Comparison of ENCODE assay signal across 13 cellular contexts in the genomic region with DNA sequence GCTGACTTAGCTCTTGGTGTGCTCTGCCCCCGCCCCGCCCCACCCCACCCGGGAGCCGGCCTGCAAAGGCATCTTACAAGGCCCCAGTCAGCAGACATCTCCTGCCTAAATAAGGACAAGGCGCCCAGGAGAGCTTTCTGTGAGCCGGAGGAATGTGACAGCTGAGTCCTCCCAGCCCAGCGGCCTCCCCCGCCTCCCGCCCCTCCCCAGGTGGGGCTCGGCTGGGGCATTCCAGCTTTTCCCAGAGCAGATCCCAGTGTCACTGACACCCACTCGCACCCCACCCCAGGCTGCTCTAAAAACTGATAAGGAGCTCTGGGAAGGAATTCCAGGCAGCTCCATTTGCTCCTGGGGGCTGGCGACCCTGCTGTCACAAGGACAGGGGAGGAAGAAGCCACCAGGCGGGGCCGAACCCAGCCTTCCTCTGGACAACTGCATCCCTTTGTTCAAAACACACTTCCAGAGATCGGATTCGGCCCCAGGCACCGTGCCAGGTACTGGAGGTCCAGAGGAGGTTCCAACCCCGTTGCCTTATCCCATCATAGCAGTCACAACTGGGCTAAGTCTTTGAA. TPM values are rescaled to one million over a fixed set of nuclear protein-coding genes. Genes with fewer than 3 reads are reported as not detected.
DNase-seq lines count a peak whose midpoint lies in the region; ATAC-seq lines count a peak whose summit lies in the region.
"Had no signal": no experiment of that assay in that cellular context is flagged by ENCODE, and none has a peak within 500 bp of the region (broad histone marks: within the 10 kb centered on the region; RNA-seq: fewer than 3 reads in every experiment).

No MANE protein-coding gene starts in this region.

- peak overlapping the region; percentile 95 for H2BK12ac ChIP-seq in trophoblast cell (ENCODE audit: low read length)

- peak overlapping the region; percentile 99 for H2BK5ac ChIP-seq in trophoblast cell (ENCODE audit: low read depth, low read length, poor library complexity)

- peak overlapping the region; percentile 46 for H3K4me2 ChIP-seq in trophoblast cell (ENCODE audit: low read length)
- H3K4me2 ChIP-seq: BLaER1 treated with 17β-estradiol and CSF1 and Interleukin-3, amounts not matched to agents 10 nM and 100 nM had no signal

- H3K4ac ChIP-seq in trophoblast cell (ENCODE audit: low read depth, low read length), result peak overlapping the region; percentile 18

- H3K9ac ChIP-seq in trophoblast cell (ENCODE audit: low read length), result peak overlapping the region; percentile 59
- H3K9ac ChIP-seq: BLaER1 treated with 17β-estradiol and CSF1 and Interleukin-3, amounts not matched to agents 10 nM and 100 nM had no signal

- H3K4me1 ChIP-seq in right cardiac atrium (ENCODE audit: control insufficient read depth, insufficient read depth, low read length) (peaks cover 7% of the 10 kb centered on the region), trophoblast cell (ENCODE audit: control insufficient read depth in 1 of 2, insufficient read depth in 2 of 2, low read length in 2 of 2) (peaks cover 26 to 31% of the 10 kb centered on the region in 2 experiments)

- peak overlapping the region; percentile 91 for H3K18ac ChIP-seq in trophoblast cell (ENCODE audit: low read length)

- H3K27ac ChIP-seq in right cardiac atrium (ENCODE audit: low read length) (peak overlapping the region; percentile 93), trophoblast cell (ENCODE audit: low read depth, low read length) (peak overlapping the region; percentile 99)
- H3K27ac ChIP-seq: BLaER1 treated with 17β-estradiol and CSF1 and Interleukin-3, amounts not matched to agents 10 nM and 100 nM; brain microvascular endothelial cell; skin epidermis had no signal

- H3K27me3 Mint-ChIP-seq in activated T-cell treated with anti-CD3 and anti-CD28 coated beads, Interleukin-2, amount 50 U/mL, for 4 hours (ENCODE audit: low read depth), result peaks cover 14% of the 10 kb centered on the region

- H3K4me3 ChIP-seq in right cardiac atrium (ENCODE audit: low read length) (no peak overlapping the region), trophoblast cell (ENCODE audit: low read depth, low read length) (no peak overlapping the region)
- H3K4me3 ChIP-seq: BLaER1 treated with 17β-estradiol and CSF1 and Interleukin-3, amounts not matched to agents 10 nM and 100 nM; skin epidermis had no signal

- H4K91ac ChIP-seq in trophoblast cell (ENCODE audit: low read depth, low read length), result peak overlapping the region; percentile 81

- H2AK5ac ChIP-seq in trophoblast cell (ENCODE audit: low read length), result peak overlapping the region; percentile 35

- no peak overlapping the region for H4K12ac ChIP-seq in trophoblast cell (ENCODE audit: low read depth, low read length)

- H3K9me3 ChIP-seq in right cardiac atrium (ENCODE audit: control insufficient read depth, low read length), result no peaks in the 10 kb centered on the region
- no peaks in the 10 kb centered on the region for H3K9me3 ChIP-seq in trophoblast cell (ENCODE audit: insufficient read depth, low read depth, low read length)
- H3K9me3 ChIP-seq: BLaER1 treated with 17β-estradiol and CSF1 and Interleukin-3, amounts not matched to agents 10 nM and 100 nM had no signal

- peak overlapping the region; percentile 95 for H3K14ac ChIP-seq in trophoblast cell (ENCODE audit: low read length)

- peak overlapping the region; percentile 18 for H4K8ac ChIP-seq in trophoblast cell (ENCODE audit: low read depth, low read length)

- WGBS in right cardiac atrium, result 14% methylated on average over 18 of the region's 18 CpGs
- WGBS in trophoblast cell (ENCODE audit: extremely low coverage, insufficient coverage, insufficient read length), result no CpG with 5 or more reads among the region's 18 CpGs

- H3K4me3 Mint-ChIP-seq in activated T-cell treated with anti-CD3 and anti-CD28 coated beads, Interleukin-2, amount 50 U/mL, for 4 hours, result no peak overlapping the region
- H3K4me3 Mint-ChIP-seq: stimulated activated naive CD8-positive, alpha-beta T cell treated with anti-CD3 and anti-CD28 coated beads, Interleukin-15, amount 100 ng/mL, for 72 hours had no signal

- H3K9me3 Mint-ChIP-seq in activated T-cell treated with anti-CD3 and anti-CD28 coated beads, Interleukin-2, amount 50 U/mL, for 4 hours, result no peaks in the 10 kb centered on the region
- H3K9me3 Mint-ChIP-seq: stimulated activated naive CD8-positive, alpha-beta T cell treated with anti-CD3 and anti-CD28 coated beads, Interleukin-15, amount 100 ng/mL, for 72 hours had no signal

- H2AFZ ChIP-seq in trophoblast cell (ENCODE audit: insufficient read depth, low read length, poor library complexity), result peak overlapping the region; percentile 6

- ATAC-seq in right cardiac atrium (peak; percentile 79 to 82), HG02623 (IDR thresholded peaks at IDR 0.05; ENCODE audit: unreplicated experiment) (no peak), GM19452 (IDR thresholded peaks at IDR 0.05; ENCODE audit: unreplicated experiment) (no peak)
- ATAC-seq in activated T-cell treated with anti-CD3 and anti-CD28 coated beads, Interleukin-2, amount 50 U/mL, for 4 hours, result no peak
- ATAC-seq: stimulated activated naive CD8-positive, alpha-beta T cell treated with anti-CD3 and anti-CD28 coated beads, Interleukin-15, amount 100 ng/mL, for 72 hours had no signal

- peaks cover 0 to 4% of the 10 kb centered on the region in 2 experiments for H3K36me3 ChIP-seq in trophoblast cell (ENCODE audit: control insufficient read depth in 1 of 2, insufficient read depth in 2 of 2, low read length in 2 of 2)
- H3K36me3 ChIP-seq: BLaER1 treated with 17β-estradiol and CSF1 and Interleukin-3, amounts not matched to agents 10 nM and 100 nM; brain microvascular endothelial cell had no signal

- H2BK120ac ChIP-seq in trophoblast cell (ENCODE audit: insufficient read depth, low read length, poor library complexity), result peak overlapping the region; percentile 97

- no peaks in the 10 kb centered on the region for H3K4me1 Mint-ChIP-seq in activated T-cell treated with anti-CD3 and anti-CD28 coated beads, Interleukin-2, amount 50 U/mL, for 4 hours (ENCODE audit: low read depth)
- H3K4me1 Mint-ChIP-seq: stimulated activated naive CD8-positive, alpha-beta T cell treated with anti-CD3 and anti-CD28 coated beads, Interleukin-15, amount 100 ng/mL, for 72 hours had no signal

- intact Hi-C loops in right cardiac atrium (cut with DNase I), result loop anchor here in 1 of 4 donors (5.0 kb wide), 1 partner anchor 45 kb away; no protein-coding TSS in a partner anchor

- H3K27me3 ChIP-seq in right cardiac atrium (ENCODE audit: control insufficient read depth, insufficient read depth) (no peaks in the 10 kb centered on the region), trophoblast cell (ENCODE audit: insufficient read depth, low read length) (no peaks in the 10 kb centered on the region)
- H3K27me3 ChIP-seq: BLaER1 treated with 17β-estradiol and CSF1 and Interleukin-3, amounts not matched to agents 10 nM and 100 nM had no signal

- peak; percentile 27 for DNase-seq in Daoy (ENCODE audit: low read depth)
- peak; percentile 54 for DNase-seq in amniotic stem cell (lab: John Stamatoyannopoulos, UW)
- peak; percentile 50 to 84 (median 84) for DNase-seq in right cardiac atrium
- DNase-seq in trophoblast cell, result peak in 1 of 2 donors; percentile 7
- no peak for DNase-seq in activated T-cell treated with anti-CD3 and anti-CD28 coated beads, Interleukin-2, amount 50 U/mL, for 4 hours
- DNase-seq in stimulated activated naive CD4-positive, alpha-beta T cell (lab: John Stamatoyannopoulos, UW), result no peak
- DNase-seq: brain microvascular endothelial cell; NCI-H1436; stimulated activated naive CD8-positive, alpha-beta T cell treated with anti-CD3 and anti-CD28 coated beads, Interleukin-15, amount 100 ng/mL, for 72 hours had no signal

- no peaks in the 10 kb centered on the region for H3K36me3 Mint-ChIP-seq in activated T-cell treated with anti-CD3 and anti-CD28 coated beads, Interleukin-2, amount 50 U/mL, for 4 hours (ENCODE audit: insufficient read depth)

- peaks cover 44% of the 10 kb centered on the region for H3K79me1 ChIP-seq in trophoblast cell (ENCODE audit: low read length)

- peaks cover 5% of the 10 kb centered on the region for H3K79me2 ChIP-seq in trophoblast cell (ENCODE audit: control insufficient read depth, insufficient read depth, low read length, poor library complexity)

- no peak overlapping the region for H3K23ac ChIP-seq in trophoblast cell (ENCODE audit: low read length)

RNA-seq across cellular contexts. Expression of a gene that starts 49.7 kb away (rescaled TPM):
- total RNA-seq in Daoy (2014; rRNA removed; shearing (Covaris generic)), result 1.5 and 2.1 TPM in 2 replicates
- 100 to 1,000 TPM in 3 of 4 donors, 10 to 100 TPM in 1; 99.0 to 117 (median 107) TPM for total RNA-seq in right cardiac atrium
- polyA plus RNA-seq in right cardiac atrium, result 78.2 TPM
- polyA plus RNA-seq in trophoblast cell (2013), result 13.7 and 14.2 TPM in 2 replicates
- not detected for total RNA-seq in activated T-cell treated with anti-CD3 and anti-CD28 coated beads, Interleukin-2, amount 50 U/mL, for 4 hours

Comparison
In these comparisons a context has a peak if more than half of its experiments do, and no peak if none do; other contexts are left out.
1. DNase-seq: peak in Daoy (single experiment), amniotic stem cell (single experiment) and right cardiac atrium (3 of 3); none in activated T-cell treated with anti-CD3 and anti-CD28 coated beads, Interleukin-2, amount 50 U/mL, for 4 hours (single experiment) and stimulated activated naive CD4-positive, alpha-beta T cell (0 of 6).
2. ATAC-seq: peak in right cardiac atrium (2 of 2); none in activated T-cell treated with anti-CD3 and anti-CD28 coated beads, Interleukin-2, amount 50 U/mL, for 4 hours (0 of 2), HG02623 (single experiment) and GM19452 (single experiment).
3. RNA of a gene that starts 49.7 kb away (total RNA-seq): 99.0 to 117 TPM in right cardiac atrium; 1.5 to 2.1 TPM in Daoy and not detected in activated T-cell treated with anti-CD3 and anti-CD28 coated beads, Interleukin-2, amount 50 U/mL, for 4 hours; every median in the first group is over 10 times any median in the second.